ENCODE assay signal across 9 cellular contexts in the genomic region with DNA sequence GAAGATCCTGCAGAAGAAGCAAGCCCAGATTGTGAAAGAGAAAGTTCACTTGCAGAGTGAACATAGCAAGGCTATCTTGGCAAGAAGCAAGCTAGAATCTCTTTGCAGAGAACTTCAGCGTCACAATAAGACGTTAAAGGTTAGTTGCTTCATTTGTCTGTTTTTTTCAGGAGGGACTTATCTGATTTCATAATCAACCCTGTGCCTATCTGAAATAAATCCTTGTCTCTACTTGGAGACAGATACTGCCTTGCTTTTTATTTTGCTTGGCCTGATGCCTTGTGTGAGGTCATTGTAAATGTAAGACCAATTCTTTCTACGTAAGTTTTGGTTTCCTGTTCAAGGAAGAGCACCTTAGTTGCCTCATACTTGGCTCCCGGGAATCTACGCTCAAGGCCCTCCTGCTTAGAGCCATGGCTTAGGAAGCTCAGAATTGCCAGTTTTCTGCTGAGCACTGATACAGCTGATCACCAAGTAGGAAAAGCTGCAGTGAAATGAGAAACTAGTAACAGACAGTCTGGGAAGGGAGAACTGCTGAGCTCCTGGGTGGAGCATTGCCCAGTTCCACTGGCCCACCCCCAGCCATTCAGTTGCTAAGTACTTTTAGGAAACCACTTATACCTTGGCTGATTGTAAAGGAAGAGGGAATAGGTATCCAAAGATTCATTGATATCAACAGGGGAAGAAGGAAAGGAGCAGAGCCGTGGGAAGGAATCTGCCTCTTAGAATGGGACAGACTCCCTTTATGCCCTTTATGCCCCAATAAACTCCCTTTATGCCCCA. TPM values are rescaled to one million over a fixed set of nuclear protein-coding genes. Genes with fewer than 3 reads are reported as not detected.
DNase-seq lines count a peak whose midpoint lies in the region; ATAC-seq and TF ChIP-seq lines count a peak whose summit lies in the region.
"Had no signal": no experiment of that assay in that cellular context is flagged by ENCODE, and none has a peak within 500 bp of the region (broad histone marks: within the 10 kb centered on the region; RNA-seq: fewer than 3 reads in every experiment).

No MANE protein-coding gene starts in this region.

- intact Hi-C loops in left ventricle myocardium superior (cut with micrococcal nuclease) = no loop called here
- intact Hi-C loops in sigmoid colon (cut with DNase I) = loop anchor here (5.0 kb wide), 2 partner anchors 44 to 64 kb away; partner anchors contain the start of gene RBBP7

- H3K36me3 ChIP-seq in HEK293 (ENCODE audit: control insufficient read depth in 2 of 2, insufficient read depth in 1 of 2, low read length in 2 of 2) = peaks cover 29 to 59% of the 10 kb centered on the region in 2 experiments
- peaks cover 0 to 11% (median 4%) of the 10 kb centered on the region in 4 donors for H3K36me3 ChIP-seq in sigmoid colon
- H3K36me3 ChIP-seq in SJCRH30 = peaks cover 27% of the 10 kb centered on the region

- WGBS in sigmoid colon, 2 donors = 41 to 62% methylated on average over 6 of the region's 6 CpGs

- peak; percentile 67 for DNase-seq in astrocyte of the hippocampus (ENCODE audit: low read depth, low spot score)
- no peak for DNase-seq in left ventricle myocardium superior
- DNase-seq in sigmoid colon = peak; percentile 81
- DNase-seq in SJCRH30 = no peak
- DNase-seq: stimulated activated naive B cell treated with anti-CD40 and anti-IgM and Interleukin-4, amounts not matched to agents 10 μg/mL and 1 μg/mL and 100 μg/mL, for 72 hours had no signal

- no peak overlapping the region for H3K27ac ChIP-seq in HEK293 (ENCODE audit: extremely low read depth, low read depth, low read length)
- H3K27ac ChIP-seq in sigmoid colon = peak overlapping the region; percentile 67 to 84 (median 76)
- H3K27ac ChIP-seq in SJCRH30 = no peak overlapping the region

- H3K9me3 ChIP-seq in HEK293 (ENCODE audit: control insufficient read depth, insufficient read depth, low read depth, low read length) (no peaks in the 10 kb centered on the region), sigmoid colon (no peaks in the 10 kb centered on the region), SJCRH30 (replicated peaks) (no peaks in the 10 kb centered on the region)

- no peak for TF ChIP-seq CTCF in HEK293 (tag by site-specific recombination; IDR thresholded peaks at IDR 0.05)
- TF ChIP-seq CTCF in sigmoid colon (IDR thresholded peaks at IDR 0.05) = no peak

- no peak overlapping the region for H3K4me3 ChIP-seq in HEK293 (ENCODE audit: low read depth, low read length)
- H3K4me3 ChIP-seq in sigmoid colon = no peak overlapping the region
- no peak overlapping the region for H3K4me3 ChIP-seq in SJCRH30

- H3K4me1 ChIP-seq in HEK293 (ENCODE audit: control insufficient read depth, insufficient read depth, low read length) (peaks cover 13% of the 10 kb centered on the region), sigmoid colon (peaks cover 0 to 24% (median 3%) of the 10 kb centered on the region in 4 donors), SJCRH30 (peaks cover 6% of the 10 kb centered on the region; the same call in 1 of the 2 replicates)

- POLR2A ChIA-PET in HEK293 (lab: Yijun Ruan, JAX) = no interaction called here

- H3K27me3 ChIP-seq in sigmoid colon (no peaks in the 10 kb centered on the region), SJCRH30 (no peaks in the 10 kb centered on the region)

- peak; percentile 68 for ATAC-seq in left ventricle myocardium superior
- no peak for ATAC-seq in GM19467 (IDR thresholded peaks at IDR 0.05; ENCODE audit: unreplicated experiment)
- no peak for ATAC-seq in GM18861 (IDR thresholded peaks at IDR 0.05; ENCODE audit: unreplicated experiment)
- ATAC-seq in GM19328 (IDR thresholded peaks at IDR 0.05; ENCODE audit: unreplicated experiment) = no peak
- ATAC-seq: stimulated activated naive B cell treated with anti-CD40 and anti-IgM and Interleukin-4, amounts not matched to agents 10 μg/mL and 1 μg/mL and 100 μg/mL, for 72 hours had no signal

- CTCF ChIA-PET in HEK293 (lab: Yijun Ruan, JAX) = interaction anchor here (0.6 to 4.6 kb wide), 8 partner anchors 9 to 1061 kb away, joined by 3 to 32 read pairs (median 4); no protein-coding TSS in a partner anchor

- no peak for TF ChIP-seq POLR2A in sigmoid colon (IDR thresholded peaks at IDR 0.05)

- TF ChIP-seq EP300 in sigmoid colon (IDR thresholded peaks at IDR 0.05) = peak in 3 of 4 donors; percentile 28 to 67 (median 43)

TF ChIP-seq in HEK293, 187 proteins besides CTCF, POLR2A, EP300 and RAD21 (continues in another document):
- TF ChIP-seq ZNF341 (tag by site-specific recombination; IDR thresholded peaks at IDR 0.05; ENCODE audit: low read depth) = no peak
- peak; percentile 35; the same call in 1 of the 2 replicates for TF ChIP-seq SP7 (tag by site-specific recombination; IDR thresholded peaks at IDR 0.05)
- no peak for TF ChIP-seq ELK4 (IDR thresholded peaks at IDR 0.05; ENCODE audit: borderline replicate concordance, low read depth, low read length)
- TF ChIP-seq, protein P1, sequence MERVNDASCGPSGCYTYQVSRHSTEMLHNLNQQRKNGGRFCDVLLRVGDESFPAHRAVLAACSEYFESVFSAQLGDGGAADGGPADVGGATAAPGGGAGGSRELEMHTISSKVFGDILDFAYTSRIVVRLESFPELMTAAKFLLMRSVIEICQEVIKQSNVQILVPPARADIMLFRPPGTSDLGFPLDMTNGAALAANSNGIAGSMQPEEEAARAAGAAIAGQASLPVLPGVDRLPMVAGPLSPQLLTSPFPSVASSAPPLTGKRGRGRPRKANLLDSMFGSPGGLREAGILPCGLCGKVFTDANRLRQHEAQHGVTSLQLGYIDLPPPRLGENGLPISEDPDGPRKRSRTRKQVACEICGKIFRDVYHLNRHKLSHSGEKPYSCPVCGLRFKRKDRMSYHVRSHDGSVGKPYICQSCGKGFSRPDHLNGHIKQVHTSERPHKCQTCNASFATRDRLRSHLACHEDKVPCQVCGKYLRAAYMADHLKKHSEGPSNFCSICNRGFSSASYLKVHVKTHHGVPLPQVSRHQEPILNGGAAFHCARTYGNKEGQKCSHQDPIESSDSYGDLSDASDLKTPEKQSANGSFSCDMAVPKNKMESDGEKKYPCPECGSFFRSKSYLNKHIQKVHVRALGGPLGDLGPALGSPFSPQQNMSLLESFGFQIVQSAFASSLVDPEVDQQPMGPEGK (tag by site-specific recombination; IDR thresholded peaks at IDR 0.05) = 0 out of 2 replicates have a peak, but pooled peaks have one; percentile 24
- peak; percentile 57; the same call in 1 of the 2 replicates for TF ChIP-seq KLF8 (tag by site-specific recombination; IDR thresholded peaks at IDR 0.05)
- no peak for TF ChIP-seq ZNF391 (tag by site-specific recombination; IDR thresholded peaks at IDR 0.05; ENCODE audit: borderline replicate concordance, low read depth)
- TF ChIP-seq ZNF621 (tag by site-specific recombination; IDR thresholded peaks at IDR 0.05) = no peak
- TF ChIP-seq MZF1 (tag by site-specific recombination; IDR thresholded peaks at IDR 0.05; ENCODE audit: borderline replicate concordance) = no peak
- TF ChIP-seq ZNF366 (tag by site-specific recombination; conservative IDR thresholded peaks at IDR 0.05) = peak; percentile 79
- no peak for TF ChIP-seq ZFP41 (tag by site-specific recombination; IDR thresholded peaks at IDR 0.05; ENCODE audit: borderline replicate concordance)
- TF ChIP-seq ZBTB26 (tag by site-specific recombination; optimal IDR thresholded peaks at IDR 0.05) = no peak
- peak; percentile 83 for TF ChIP-seq ZNF133 (tag by site-specific recombination; IDR thresholded peaks at IDR 0.05)
- peak; percentile 63 for TF ChIP-seq ZXDB (tag by site-specific recombination; IDR thresholded peaks at IDR 0.05)
- TF ChIP-seq ZNF639 (tag by site-specific recombination; IDR thresholded peaks at IDR 0.05) = 0 out of 2 replicates have a peak, but pooled peaks have one; percentile 45

RNA-seq across cellular contexts. Expression of gene RBBP7, which starts 41.8 kb away (rescaled TPM):
- total RNA-seq in left ventricle myocardium superior = 113 TPM
- total RNA-seq in sigmoid colon = 100 to 1,000 TPM in 3 of 4 donors, 10 to 100 TPM in 1; 99.8 to 130 (median 118) TPM
- 100 to 1,000 TPM in 1 of 3 donors, 10 to 100 TPM in 2; 59.4 to 110 (median 70.9) TPM for polyA plus RNA-seq in sigmoid colon
- 282 and 303 TPM in 2 replicates for total RNA-seq in SJCRH30 (2014; rRNA removed; shearing (Covaris generic))

RNA-seq across cellular contexts. Expression of gene TXLNG, which starts 42.1 kb away (rescaled TPM):
- 6.0 TPM for total RNA-seq in left ventricle myocardium superior
- 10 to 100 TPM; 11.5 to 20.1 (median 13.2) TPM for total RNA-seq in sigmoid colon
- polyA plus RNA-seq in sigmoid colon = 1 to 10 TPM; 3.9 to 7.4 (median 5.4) TPM
- total RNA-seq in SJCRH30 (2014; rRNA removed; shearing (Covaris generic)) = 33.8 and 39.2 TPM in 2 replicates

Comparison
In these comparisons a context has a peak if more than half of its experiments do, and no peak if none do; other contexts are left out.
1. H3K27ac ChIP-seq: peak in sigmoid colon (4 of 4); none in HEK293 (single experiment) and SJCRH30 (single experiment).
2. DNase-seq: peak in astrocyte of the hippocampus (single experiment) and sigmoid colon (single experiment); none in left ventricle myocardium superior (single experiment) and SJCRH30 (0 of 2).